ENCODE assay signal across 8 cellular contexts in the genomic region with DNA sequence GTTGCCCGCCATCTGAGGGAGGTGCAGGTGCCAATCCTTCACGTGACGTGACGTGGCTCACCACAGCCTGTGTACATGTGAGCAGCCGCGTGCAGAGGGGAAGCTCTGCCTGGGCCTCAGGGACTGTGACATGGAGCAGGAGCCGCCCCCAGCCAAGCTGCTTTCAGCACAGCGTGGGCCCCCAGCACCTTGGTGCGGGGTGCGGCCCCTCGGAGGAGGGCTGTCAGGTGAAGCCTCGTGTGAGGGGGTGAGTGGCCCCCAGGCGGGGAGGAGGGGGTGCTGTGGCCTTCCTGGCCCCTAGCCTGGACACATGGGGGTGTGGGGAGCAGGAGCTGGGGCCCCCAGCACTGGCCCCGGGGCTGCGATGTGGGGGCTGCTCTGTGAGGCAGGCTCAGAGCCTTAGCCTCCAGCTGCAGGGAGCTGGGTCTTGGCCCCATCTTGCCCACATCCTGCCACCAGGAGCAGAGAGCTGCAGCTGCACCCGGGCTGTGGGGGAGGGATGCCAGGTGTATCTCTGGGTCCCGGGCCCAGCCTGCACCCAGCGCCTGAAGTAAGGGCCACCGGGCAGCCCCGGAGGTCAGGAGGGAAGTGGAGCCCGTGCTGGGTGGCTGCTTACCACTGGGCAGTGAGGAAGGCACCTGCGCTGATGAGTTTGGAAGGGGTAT. TPM values are rescaled to one million over a fixed set of nuclear protein-coding genes. Genes with fewer than 3 reads are reported as not detected.
DNase-seq lines count a peak whose midpoint lies in the region; ATAC-seq, FAIRE-seq and TF ChIP-seq lines count a peak whose summit lies in the region.

A gene (plus strand): TSS at position 100 of the 665 bp plus-strand sequence. CDS start 5,806 bp downstream, outside the sequence.

- H3K4me1 ChIP-seq in foreskin keratinocyte (peaks cover 7% of the 10 kb centered on the region), sigmoid colon (peaks cover 0 to 29% (median 26%) of the 10 kb centered on the region in 4 donors)

- no peaks in the 10 kb centered on the region for H3K36me3 ChIP-seq in sigmoid colon

- FAIRE-seq in H54 (lab: Jason Lieb, UNC): no peak

- H3K9me3 ChIP-seq in sigmoid colon: no peaks in the 10 kb centered on the region

- H3K27ac ChIP-seq in foreskin keratinocyte (no peak within 1 kb of the TSS), sigmoid colon (no peak within 1 kb of the TSS)

- in situ Hi-C loops in GM18951 (cut with MboI; ENCODE audit: low sequenced_read_pairs, unreplicated experiment): no loop called here

- ATAC-seq in HG03135 (IDR thresholded peaks at IDR 0.05; ENCODE audit: unreplicated experiment) (peak; percentile 42), foreskin keratinocyte (peak; percentile 4)

- WGBS in sigmoid colon, 2 donors: 49 to 72% methylated on average over 22 of the region's 22 CpGs

- TF ChIP-seq CTCF in foreskin keratinocyte (conservative IDR thresholded peaks at IDR 0.05): no peak
- TF ChIP-seq CTCF in sigmoid colon (IDR thresholded peaks at IDR 0.05): no peak

- H3K27me3 ChIP-seq in foreskin keratinocyte (peaks cover 58% of the 10 kb centered on the region), sigmoid colon (peaks cover 4 to 29% (median 20%) of the 10 kb centered on the region in 3 donors)

- intact Hi-C loops in sigmoid colon (cut with DNase I): loop anchor here (10.0 kb wide), 1 partner anchor 327 kb away; no protein-coding TSS in a partner anchor

- DNase-seq in activated CD4-positive, alpha-beta T cell treated with anti-CD3 and anti-CD28 coated beads, Interleukin-2, amount 50 U/mL, for 4 hours: peak; percentile 78 to 80
- no peak for DNase-seq in foreskin keratinocyte
- peak; percentile 73 to 76 for DNase-seq in stimulated activated CD8-positive, alpha-beta memory T cell treated with anti-CD3 and anti-CD28 coated beads, Interleukin-15, amount 100 ng/mL, for 48 hours (ENCODE audit: low read depth in 2 of 2)
- no peak for DNase-seq in LoVo (ENCODE audit: low spot score)
- DNase-seq in sigmoid colon: no peak
- no peak for DNase-seq in H54 (ENCODE audit: insufficient read length, low spot score)

- TF ChIP-seq POLR2A in GM18951 (IDR thresholded peaks at IDR 0.05; ENCODE audit: extremely low read depth, insufficient read depth, insufficient read length): peak; percentile 40
- no peak for TF ChIP-seq POLR2A in sigmoid colon (IDR thresholded peaks at IDR 0.05)
- TF ChIP-seq POLR2A in H54 (IDR thresholded peaks at IDR 0.05; ENCODE audit: low read depth, low read length): no peak

- H3K4me3 ChIP-seq in sigmoid colon: no peak within 1 kb of the TSS

- no peak for TF ChIP-seq EP300 in sigmoid colon (IDR thresholded peaks at IDR 0.05)

RNA-seq across cellular contexts. Expression of the gene that starts here (rescaled TPM):
- 0.25 and 0.44 TPM in 2 replicates for total RNA-seq in foreskin keratinocyte
- 0.19 and 0.32 TPM in 2 replicates for polyA plus RNA-seq in foreskin keratinocyte
- 1 to 10 TPM; 2.1 to 5.3 (median 3.3) TPM for total RNA-seq in sigmoid colon
- polyA plus RNA-seq in sigmoid colon: 1 to 10 TPM; 1.2 to 9.3 (median 1.8) TPM

Comparison
In these comparisons a context has a peak if more than half of its experiments do, and no peak if none do; other contexts are left out.
1. Peak in ATAC-seq in foreskin keratinocyte; RNA of the gene not detected or under 1 TPM.
2. DNase-seq: peak in activated CD4-positive, alpha-beta T cell treated with anti-CD3 and anti-CD28 coated beads, Interleukin-2, amount 50 U/mL, for 4 hours (2 of 2) and stimulated activated CD8-positive, alpha-beta memory T cell treated with anti-CD3 and anti-CD28 coated beads, Interleukin-15, amount 100 ng/mL, for 48 hours (2 of 2); none in foreskin keratinocyte (0 of 2), LoVo (single experiment), sigmoid colon (single experiment) and H54 (single experiment).